In the genomic region with DNA sequence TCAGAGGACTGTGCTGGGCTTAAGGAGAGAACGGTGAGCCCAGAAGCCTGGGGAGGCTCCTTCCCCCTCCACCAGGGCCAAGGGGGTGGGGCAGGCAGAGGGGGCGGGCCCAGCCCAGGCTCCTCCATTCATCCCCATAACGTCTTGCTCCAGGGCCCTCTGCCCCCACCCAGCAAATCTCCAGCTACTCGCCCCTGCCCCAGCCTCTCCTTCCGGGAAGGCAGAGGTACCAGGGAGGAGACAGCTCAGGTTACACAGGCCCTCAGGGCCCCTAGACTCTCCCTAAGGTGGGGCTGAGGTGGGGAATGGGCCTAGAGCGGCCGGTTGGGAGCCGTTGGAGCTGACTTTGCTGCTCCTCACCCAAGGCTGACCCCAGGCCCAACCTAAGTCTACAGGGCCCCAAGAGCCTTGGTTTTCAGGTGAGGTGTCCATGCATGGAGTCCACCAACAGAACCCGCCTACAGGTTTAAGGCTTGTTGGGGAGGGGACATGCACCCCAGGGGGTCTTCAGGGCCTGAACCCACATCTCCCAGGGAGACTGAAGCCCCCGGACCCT, we compare ENCODE assay signal across 8 cellular contexts. TPM values are rescaled to one million over a fixed set of nuclear protein-coding genes. Genes with fewer than 3 reads are reported as not detected.
DNase-seq lines count a peak whose midpoint lies in the region; ATAC-seq, FAIRE-seq and TF ChIP-seq lines count a peak whose summit lies in the region.

No MANE protein-coding gene starts in this region.

- H3K4me3 ChIP-seq in foreskin fibroblast (ENCODE audit: low read depth in 1 of 2, low read length in 2 of 2) (peak overlapping the region; percentile 55 to 65), psoas muscle (peak overlapping the region; percentile 75)

- CTCF ChIA-PET in RWPE1 (lab: Yijun Ruan, JAX) = interaction anchor here (0.7 to 11.3 kb wide), 9 partner anchors 9 to 64 kb away, joined by 3 to 173 read pairs (median 5); no protein-coding TSS in a partner anchor

- no peaks in the 10 kb centered on the region for H3K27me3 ChIP-seq in psoas muscle (ENCODE audit: insufficient read depth in 3 of 3, low read length in 2 of 3)

- H3K9me3 ChIP-seq in psoas muscle = no peaks in the 10 kb centered on the region

- ATAC-seq in psoas muscle = peak in 3 of 4 donors; percentile 3 to 24 (median 5)
- no peak for ATAC-seq in GM21390 (IDR thresholded peaks at IDR 0.05; ENCODE audit: unreplicated experiment)

- DNase-seq in H54 (ENCODE audit: insufficient read length, low spot score) (peak; percentile 67), RWPE1 (ENCODE audit: low spot score) (peak; percentile 97), foreskin fibroblast (peak in 1 of 2 donors; percentile 25), psoas muscle (peak; percentile 27 to 54), T1000 (lab: John Stamatoyannopoulos, UW) (no peak), pons (ENCODE audit: low spot score) (no peak), NCI-H774 (lab: John Stamatoyannopoulos, UW) (no peak)

- TF ChIP-seq CTCF in RWPE1 (conservative IDR thresholded peaks at IDR 0.05; ENCODE audit: low read depth) = no peak
- TF ChIP-seq CTCF in foreskin fibroblast (IDR thresholded peaks at IDR 0.05; ENCODE audit: low read depth, low read length) = no peak
- TF ChIP-seq CTCF in psoas muscle (IDR thresholded peaks at IDR 0.05) = no peak

- peaks cover 0 to 5% of the 10 kb centered on the region in 2 donors for H3K36me3 ChIP-seq in psoas muscle (ENCODE audit: insufficient read depth in 1 of 2, low read depth in 1 of 2)

- FAIRE-seq in H54 (lab: Jason Lieb, UNC) = no peak

- 27 to 30% (median 29%) methylated on average over 9 to 10 of the region's 10 CpGs for WGBS in psoas muscle, 3 donors

- POLR2A ChIA-PET in RWPE1 (lab: Yijun Ruan, JAX; ENCODE audit: low non-redundant PET) = interaction anchor here (0.9 to 6.7 kb wide), 7 partner anchors 10 to 64 kb away, joined by 3 to 67 read pairs (median 16); no protein-coding TSS in a partner anchor

- no peak for TF ChIP-seq POLR2A in H54 (IDR thresholded peaks at IDR 0.05; ENCODE audit: low read depth, low read length)

- intact Hi-C loops in psoas muscle (cut with DNase I) = no loop called here

- H3K27ac ChIP-seq in RWPE1 = peak overlapping the region; percentile 100
- H3K27ac ChIP-seq in psoas muscle = peak overlapping the region; percentile 87

- peaks cover 66% of the 10 kb centered on the region for H3K4me1 ChIP-seq in psoas muscle

RNA-seq across cellular contexts. Expression of gene LAMA5, which starts 1.2 kb away (rescaled TPM):
- 10 to 100 TPM; 27.2 to 74.6 (median 46.5) TPM for total RNA-seq in psoas muscle
- polyA plus RNA-seq in psoas muscle = 10 to 100 TPM; 14.4 to 40.5 (median 23.3) TPM

RNA-seq across cellular contexts. Expression of gene RPS21, which starts 21.0 kb away (rescaled TPM):
- 1,000 to 10,000 TPM in 3 of 4 donors, 100 to 1,000 TPM in 1; 602 to 1,206 (median 1,044) TPM for total RNA-seq in psoas muscle
- polyA plus RNA-seq in psoas muscle = 1,000 to 10,000 TPM; 3,473 to 5,162 (median 3,791) TPM

RNA-seq across cellular contexts. Expression of gene CABLES2, which starts 41.2 kb away (rescaled TPM):
- total RNA-seq in psoas muscle = 1 to 10 TPM; 3.0 to 4.2 (median 3.9) TPM
- polyA plus RNA-seq in psoas muscle = 1 to 10 TPM; 2.4 to 4.3 (median 3.5) TPM

Comparison
In these comparisons a context has a peak if more than half of its experiments do, and no peak if none do; other contexts are left out.
1. DNase-seq: peak in H54 (single experiment), RWPE1 (single experiment) and psoas muscle (2 of 2); none in T1000 (single experiment), pons (single experiment) and NCI-H774 (single experiment).